ENCODE assay signal across 1 cellular context in the genomic region with DNA sequence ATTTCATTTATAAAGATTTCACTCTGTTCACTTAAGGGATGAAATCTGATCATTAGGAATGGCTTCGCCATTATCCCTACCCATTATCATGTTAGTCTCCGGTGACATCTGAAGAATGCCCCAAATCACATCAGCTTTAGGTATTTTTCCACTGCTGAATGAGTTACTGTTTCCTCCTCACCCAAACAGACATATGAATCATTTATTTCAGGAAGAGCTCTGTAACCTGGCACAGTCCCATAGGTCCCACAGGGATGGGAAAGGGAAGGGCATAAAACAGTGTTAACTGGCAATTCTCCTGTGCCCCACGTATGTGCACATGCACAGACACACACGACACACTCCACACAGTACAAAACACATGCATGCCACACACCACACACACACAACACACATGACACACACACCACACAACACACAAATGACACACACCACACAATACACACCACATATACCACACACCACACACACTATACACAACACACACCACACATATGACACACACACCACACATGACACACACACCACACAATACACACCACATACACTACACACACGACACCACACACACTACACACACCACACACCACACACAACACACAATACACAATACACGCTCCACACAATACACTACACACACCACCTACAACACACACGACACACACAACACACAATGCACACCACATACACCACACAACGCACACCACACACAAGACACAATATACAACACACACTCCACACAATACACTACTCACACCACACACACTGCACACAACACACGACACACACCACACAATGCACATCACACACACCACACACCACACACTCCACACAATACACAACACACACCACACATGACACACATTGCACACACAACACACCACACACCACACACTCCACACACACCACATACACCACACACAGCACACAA.
TF ChIP-seq lines count a peak whose summit lies in the region.

No MANE protein-coding gene starts in this region.

TF ChIP-seq in HepG2, 621 proteins besides CTCF, POLR2A, EP300 and RAD21 (continued from another document):
- TF ChIP-seq, protein P1, sequence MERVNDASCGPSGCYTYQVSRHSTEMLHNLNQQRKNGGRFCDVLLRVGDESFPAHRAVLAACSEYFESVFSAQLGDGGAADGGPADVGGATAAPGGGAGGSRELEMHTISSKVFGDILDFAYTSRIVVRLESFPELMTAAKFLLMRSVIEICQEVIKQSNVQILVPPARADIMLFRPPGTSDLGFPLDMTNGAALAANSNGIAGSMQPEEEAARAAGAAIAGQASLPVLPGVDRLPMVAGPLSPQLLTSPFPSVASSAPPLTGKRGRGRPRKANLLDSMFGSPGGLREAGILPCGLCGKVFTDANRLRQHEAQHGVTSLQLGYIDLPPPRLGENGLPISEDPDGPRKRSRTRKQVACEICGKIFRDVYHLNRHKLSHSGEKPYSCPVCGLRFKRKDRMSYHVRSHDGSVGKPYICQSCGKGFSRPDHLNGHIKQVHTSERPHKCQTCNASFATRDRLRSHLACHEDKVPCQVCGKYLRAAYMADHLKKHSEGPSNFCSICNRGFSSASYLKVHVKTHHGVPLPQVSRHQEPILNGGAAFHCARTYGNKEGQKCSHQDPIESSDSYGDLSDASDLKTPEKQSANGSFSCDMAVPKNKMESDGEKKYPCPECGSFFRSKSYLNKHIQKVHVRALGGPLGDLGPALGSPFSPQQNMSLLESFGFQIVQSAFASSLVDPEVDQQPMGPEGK (CRISPR knock-in tag; IDR thresholded peaks at IDR 0.05), result no peak
- TF ChIP-seq XBP1 (CRISPR knock-in tag; IDR thresholded peaks at IDR 0.05) (no peak), ZBTB3 (CRISPR knock-in tag; IDR thresholded peaks at IDR 0.05; ENCODE audit: borderline replicate concordance, low read depth) (no peak), ZNF543 (CRISPR knock-in tag; IDR thresholded peaks at IDR 0.05) (no peak), RBM22 (optimal IDR thresholded peaks at IDR 0.05; ENCODE audit: low read length) (no peak)
